6 cellular contexts compared by ENCODE assay signal in genomic region chr15:20611644-20612290, GRCh38.
A peak's percentile ranks its signal among the peaks of the same experiment; 100 is the strongest.
DNase-seq lines count a peak whose midpoint lies in the region; ATAC-seq, FAIRE-seq and TF ChIP-seq lines count a peak whose summit lies in the region.
"Not testable (repeated sequence)": the region's sequence is repeated elsewhere in the genome, so short reads cannot be mapped to it uniquely, and the experiment has no call there.

No MANE protein-coding gene starts in this region.

- FAIRE-seq in keratinocyte (lab: Jason Lieb, UNC) (peak; percentile 34), urothelium cell line (lab: Jason Lieb, UNC) (peak; percentile 80)

- CTCF ChIA-PET in activated CD8-positive, alpha-beta memory T cell treated with anti-CD3 and anti-CD28 coated beads, Interleukin-2, amount 10 ng/mL, durations not matched to agents 7 days and 5 days (lab: Charles Lee) = not testable (repeated sequence)

- not testable (repeated sequence) for H2AFZ ChIP-seq in keratinocyte (ENCODE audit: control insufficient read depth, low read length)

- not testable (repeated sequence) for H3K27me3 ChIP-seq in foreskin keratinocyte; keratinocyte (ENCODE audit: control insufficient read depth, extremely low read depth, insufficient read depth, low read length)

- H4K20me1 ChIP-seq in keratinocyte (ENCODE audit: control insufficient read depth, extremely low read depth, insufficient read depth, low read length) = not testable (repeated sequence)

- H3K27ac Mint-ChIP-seq in activated CD8-positive, alpha-beta memory T cell treated with anti-CD3 and anti-CD28 coated beads, Interleukin-2, amount 10 ng/mL, durations not matched to agents 7 days and 5 days; stimulated activated effector memory CD8-positive, alpha-beta T cell treated with anti-CD3 and anti-CD28 coated beads, Interleukin-12 subunit alpha, Interleukin-12 subunit beta, amount 100 ng/mL, for 72 hours: not testable (repeated sequence)
- H3K27ac Mint-ChIP-seq in natural killer cell = peak overlapping the region in 1 of 2 donors; percentile 68

- not testable (repeated sequence) for H3K9me3 ChIP-seq in keratinocyte (ENCODE audit: control insufficient read depth, low read depth, low read length)

- H3K9me1 ChIP-seq in keratinocyte (ENCODE audit: control insufficient read depth, extremely low read depth, insufficient read depth, low read length) = not testable (repeated sequence)

- not testable (repeated sequence) for ATAC-seq in activated CD8-positive, alpha-beta memory T cell treated with anti-CD3 and anti-CD28 coated beads, Interleukin-2, amount 10 ng/mL, durations not matched to agents 7 days and 5 days
- ATAC-seq in foreskin keratinocyte = peak; percentile 46
- peak in 2 of 3 donors; percentile 58 to 62 for ATAC-seq in natural killer cell
- ATAC-seq in stimulated activated effector memory CD8-positive, alpha-beta T cell treated with anti-CD3 and anti-CD28 coated beads, Interleukin-12 subunit alpha, Interleukin-12 subunit beta, amount 100 ng/mL, for 72 hours = peak; percentile 19

- H3K4me1 ChIP-seq in foreskin keratinocyte; keratinocyte (ENCODE audit: control insufficient read depth, extremely low read depth, insufficient read depth, low read length): not testable (repeated sequence)

- not testable (repeated sequence) for H3K4me3 ChIP-seq in keratinocyte (ENCODE audit: control insufficient read depth in 2 of 3, extremely low read depth in 1 of 3, insufficient read depth in 2 of 3, low read depth in 1 of 3, low read length in 3 of 3)

- not testable (repeated sequence) for TF ChIP-seq CTCF in foreskin keratinocyte (conservative IDR thresholded peaks at IDR 0.05); keratinocyte (optimal IDR thresholded peaks at IDR 0.05 in 1 of 3, IDR thresholded peaks at IDR 0.05 in 1 of 3, conservative IDR thresholded peaks at IDR 0.05 in 1 of 3; ENCODE audit: extremely low read depth in 1 of 3, insufficient read depth in 2 of 3, low read length in 3 of 3); natural killer cell (IDR thresholded peaks at IDR 0.05)

- H3K4me3 Mint-ChIP-seq in activated CD8-positive, alpha-beta memory T cell treated with anti-CD3 and anti-CD28 coated beads, Interleukin-2, amount 10 ng/mL, durations not matched to agents 7 days and 5 days; natural killer cell; stimulated activated effector memory CD8-positive, alpha-beta T cell treated with anti-CD3 and anti-CD28 coated beads, Interleukin-12 subunit alpha, Interleukin-12 subunit beta, amount 100 ng/mL, for 72 hours: not testable (repeated sequence)

- dilution Hi-C loops in keratinocyte (cut with MboI; ENCODE audit: extremely low pct_ligation_motif_present, low sequenced_read_pairs) = not testable (repeated sequence)

- DNase-seq in activated CD8-positive, alpha-beta memory T cell treated with anti-CD3 and anti-CD28 coated beads, Interleukin-2, amount 10 ng/mL, durations not matched to agents 7 days and 5 days = peak; percentile 11
- DNase-seq in foreskin keratinocyte; keratinocyte (ENCODE audit: low read depth, low spot score); natural killer cell; stimulated activated effector memory CD8-positive, alpha-beta T cell treated with anti-CD3 and anti-CD28 coated beads, Interleukin-12 subunit alpha, Interleukin-12 subunit beta, amount 100 ng/mL, for 72 hours (ENCODE audit: low spot score in 2 of 2); urothelium cell line (ENCODE audit: low spot score): not testable (repeated sequence)

- H3K27ac ChIP-seq in foreskin keratinocyte; keratinocyte (ENCODE audit: control insufficient read depth, insufficient read depth, low read length): not testable (repeated sequence)

- not testable (repeated sequence) for H3K36me3 ChIP-seq in keratinocyte (ENCODE audit: control insufficient read depth in 2 of 2, extremely low read depth in 1 of 2, insufficient read depth in 2 of 2, low read length in 2 of 2)

- not testable (repeated sequence) for H3K4me2 ChIP-seq in keratinocyte (ENCODE audit: control insufficient read depth, extremely low read depth, insufficient read depth, low read depth, low read length)

- H3K27me3 Mint-ChIP-seq in activated CD8-positive, alpha-beta memory T cell treated with anti-CD3 and anti-CD28 coated beads, Interleukin-2, amount 10 ng/mL, durations not matched to agents 7 days and 5 days; natural killer cell (ENCODE audit: low read depth in 2 of 2): not testable (repeated sequence)

- intact Hi-C loops in natural killer cell (cut with micrococcal nuclease) = not testable (repeated sequence)

- not testable (repeated sequence) for H3K36me3 Mint-ChIP-seq in activated CD8-positive, alpha-beta memory T cell treated with anti-CD3 and anti-CD28 coated beads, Interleukin-2, amount 10 ng/mL, durations not matched to agents 7 days and 5 days; natural killer cell; stimulated activated effector memory CD8-positive, alpha-beta T cell treated with anti-CD3 and anti-CD28 coated beads, Interleukin-12 subunit alpha, Interleukin-12 subunit beta, amount 100 ng/mL, for 72 hours

- not testable (repeated sequence) for H3K9ac ChIP-seq in keratinocyte (ENCODE audit: control insufficient read depth, extremely low read depth, insufficient read depth, low read length)

- H3K4me1 Mint-ChIP-seq in activated CD8-positive, alpha-beta memory T cell treated with anti-CD3 and anti-CD28 coated beads, Interleukin-2, amount 10 ng/mL, durations not matched to agents 7 days and 5 days; natural killer cell; stimulated activated effector memory CD8-positive, alpha-beta T cell treated with anti-CD3 and anti-CD28 coated beads, Interleukin-12 subunit alpha, Interleukin-12 subunit beta, amount 100 ng/mL, for 72 hours: not testable (repeated sequence)

- not testable (repeated sequence) for H3K9me3 Mint-ChIP-seq in activated CD8-positive, alpha-beta memory T cell treated with anti-CD3 and anti-CD28 coated beads, Interleukin-2, amount 10 ng/mL, durations not matched to agents 7 days and 5 days (ENCODE audit: low read depth); natural killer cell; stimulated activated effector memory CD8-positive, alpha-beta T cell treated with anti-CD3 and anti-CD28 coated beads, Interleukin-12 subunit alpha, Interleukin-12 subunit beta, amount 100 ng/mL, for 72 hours

- H3K79me2 ChIP-seq in keratinocyte (ENCODE audit: control insufficient read depth, insufficient read depth, low read length) = not testable (repeated sequence)
